ENCODE assay signal across 30 cellular contexts in the genomic region with DNA sequence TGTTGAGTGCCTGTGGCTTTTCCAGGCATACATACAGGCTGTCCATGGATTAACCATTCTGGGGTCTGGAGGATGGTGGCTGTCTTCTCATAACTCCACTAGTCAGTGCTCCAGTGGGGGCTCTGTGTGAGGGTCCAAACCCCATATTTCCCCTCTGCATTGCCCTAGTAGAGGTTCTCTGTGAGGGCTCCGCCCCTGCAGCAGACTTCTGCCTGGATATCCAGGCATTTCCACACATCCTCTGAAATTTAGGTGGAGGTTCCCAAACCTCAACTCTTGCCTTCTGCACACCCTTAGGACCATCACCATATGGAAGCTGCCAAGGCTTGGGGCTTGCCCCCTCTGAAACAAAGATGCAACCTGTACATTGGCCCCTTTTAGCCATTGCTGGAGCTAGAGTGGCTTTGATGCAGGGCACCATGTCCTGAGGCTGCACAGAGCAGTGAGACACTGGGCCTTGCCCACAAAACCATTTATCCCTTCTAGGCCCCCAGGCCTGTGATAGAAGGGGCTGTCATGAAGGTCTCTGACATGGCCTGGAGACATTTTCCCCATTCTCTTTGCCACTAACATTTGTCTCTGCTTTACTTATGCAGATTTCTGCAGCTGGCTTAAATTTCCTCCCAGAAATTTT.
"Had no signal": no experiment of that assay in that cellular context is flagged by ENCODE, and none has a peak within 500 bp of the region (broad histone marks: within the 10 kb centered on the region; RNA-seq: fewer than 3 reads in every experiment).

No MANE protein-coding gene starts in this region.

- H3K27me3 Mint-ChIP-seq: dendritic cell treated with granulocyte-macrophage colony-stimulating factor and Interleukin-4, amounts not matched to agents 40 ng/mL and 50 ng/mL, for 4 days had no signal

- DNase-seq: activated B cell treated with CpG ODN at 0.5 μM for 24 hours; activated CD4-positive, alpha-beta memory T cell treated with anti-CD3 and anti-CD28 coated beads, Interleukin-2, amount 10 ng/mL, durations not matched to agents 7 days and 5 days; activated CD4-positive, alpha-beta T cell treated with anti-CD3 and anti-CD28 coated beads for 48 hours; activated CD4-positive, alpha-beta T cell treated with anti-CD3 and anti-CD28 coated beads, Interleukin-2, amount 50 U/mL, for 4 hours; activated CD8-positive, alpha-beta memory T cell treated with anti-CD3 and anti-CD28 coated beads, Interleukin-2, amount 50 U/mL, for 48 hours; activated effector memory CD4-positive, alpha-beta T cell treated with Interleukin-2 at 50 U/mL for 16 hours; activated gamma-delta T cell treated with Interleukin-2 at 50 U/mL for 16 hours; activated naive CD4-positive, alpha-beta T cell treated with Interleukin-2 at 50 U/mL for 16 hours; activated naive CD8-positive, alpha-beta T cell treated with anti-CD3 and anti-CD28 coated beads, Interleukin-2, amount 10 ng/mL, durations not matched to agents 7 days and 5 days; activated T-cell treated with anti-CD3 and anti-CD28 coated beads for 4 hours; activated T-cell treated with anti-CD3 and anti-CD28 coated beads, Interleukin-2, amount 50 U/mL, for 24 hours; activated T-cell treated with anti-CD3 and anti-CD28 coated beads, Interleukin-2, amount 50 U/mL, for 72 hours; central memory CD4-positive, alpha-beta T cell; dorsolateral prefrontal cortex; effector memory CD4-positive, alpha-beta T cell; endodermal cell; foreskin fibroblast; head of caudate nucleus; hippocampal formation; T-helper 17 cell; T1000; WERI-Rb-1 had no signal

- H3K4me1 ChIP-seq: breast epithelium had no signal

- H3K27ac ChIP-seq: ascending aorta, breast epithelium, cardiac muscle cell, coronary artery, dorsolateral prefrontal cortex, WERI-Rb-1 had no signal

- H3K4me1 Mint-ChIP-seq: activated B cell treated with CpG ODN at 0.5 μM for 24 hours; activated CD4-positive, alpha-beta memory T cell treated with anti-CD3 and anti-CD28 coated beads, Interleukin-2, amount 10 ng/mL, durations not matched to agents 7 days and 5 days; activated naive CD8-positive, alpha-beta T cell treated with anti-CD3 and anti-CD28 coated beads, Interleukin-2, amount 10 ng/mL, durations not matched to agents 7 days and 5 days; brain; endodermal cell had no signal

- H3K27ac Mint-ChIP-seq: activated B cell treated with CpG ODN at 0.5 μM for 24 hours; activated CD4-positive, alpha-beta memory T cell treated with anti-CD3 and anti-CD28 coated beads, Interleukin-2, amount 10 ng/mL, durations not matched to agents 7 days and 5 days; activated naive CD4-positive, alpha-beta T cell treated with anti-CD3 and anti-CD28 coated beads, Interleukin-2, amount 50 U/mL, for 72 hours; activated naive CD8-positive, alpha-beta T cell treated with anti-CD3 and anti-CD28 coated beads, Interleukin-2, amount 10 ng/mL, durations not matched to agents 7 days and 5 days; activated T-cell treated with anti-CD3 and anti-CD28 coated beads, Interleukin-2, amount 50 U/mL, for 24 hours; activated T-cell treated with anti-CD3 and anti-CD28 coated beads, Interleukin-2, amount 50 U/mL, for 72 hours; brain; dendritic cell treated with granulocyte-macrophage colony-stimulating factor and Interleukin-4, amounts not matched to agents 40 ng/mL and 50 ng/mL, for 4 days; endodermal cell; T-helper 17 cell; T-helper 2 cell treated with Interferon-gamma antibody and Interleukin-4, amounts not matched to agents 5 μg/mL and 100 μg/mL, for 36 hours had no signal

- H3K4me3 Mint-ChIP-seq: activated B cell treated with CpG ODN at 0.5 μM for 24 hours; activated CD4-positive, alpha-beta memory T cell treated with anti-CD3 and anti-CD28 coated beads, Interleukin-2, amount 10 ng/mL, durations not matched to agents 7 days and 5 days; activated naive CD8-positive, alpha-beta T cell treated with anti-CD3 and anti-CD28 coated beads, Interleukin-2, amount 10 ng/mL, durations not matched to agents 7 days and 5 days; activated T-cell treated with anti-CD3 and anti-CD28 coated beads, Interleukin-2, amount 50 U/mL, for 24 hours; activated T-cell treated with anti-CD3 and anti-CD28 coated beads, Interleukin-2, amount 50 U/mL, for 72 hours; brain; dendritic cell treated with granulocyte-macrophage colony-stimulating factor and Interleukin-4, amounts not matched to agents 40 ng/mL and 50 ng/mL, for 4 days; endodermal cell; T-helper 17 cell; T-helper 2 cell treated with Interferon-gamma antibody and Interleukin-4, amounts not matched to agents 5 μg/mL and 100 μg/mL, for 36 hours had no signal

- H3K4me3 ChIP-seq: ascending aorta, breast epithelium, cardiac muscle cell, coronary artery, dorsolateral prefrontal cortex had no signal

- H3K36me3 ChIP-seq: ascending aorta, breast epithelium, cardiac muscle cell, WERI-Rb-1 had no signal

- H3K36me3 Mint-ChIP-seq: activated naive CD8-positive, alpha-beta T cell treated with anti-CD3 and anti-CD28 coated beads, Interleukin-2, amount 10 ng/mL, durations not matched to agents 7 days and 5 days had no signal
